8 cellular contexts compared by ENCODE assay signal in the genomic region with DNA sequence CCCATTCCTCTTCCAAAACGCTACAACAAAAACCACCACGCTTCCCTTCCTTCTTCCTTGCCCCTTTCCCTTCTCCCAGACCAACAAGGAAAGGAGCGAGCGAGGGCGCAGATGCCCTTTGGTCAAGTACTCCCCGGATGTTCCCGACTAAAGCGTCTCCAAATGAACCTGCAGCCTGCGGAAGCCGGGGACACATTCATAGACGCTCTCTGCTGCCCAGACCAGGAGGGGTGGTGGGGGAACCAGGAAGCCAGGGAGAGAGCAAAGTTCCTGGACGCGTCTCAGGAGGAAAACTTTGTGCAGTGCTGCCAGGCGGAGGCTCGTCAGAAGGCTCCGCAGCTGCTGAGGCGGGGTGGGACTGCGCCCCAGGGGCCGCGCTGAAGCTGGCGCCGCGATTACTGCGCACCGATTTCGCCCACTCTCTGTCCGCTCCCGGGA. TPM values are rescaled to one million over a fixed set of nuclear protein-coding genes. Genes with fewer than 3 reads are reported as not detected.
DNase-seq lines count a peak whose midpoint lies in the region; ATAC-seq and TF ChIP-seq lines count a peak whose summit lies in the region.

No MANE protein-coding gene starts in this region.

- peak overlapping the region; percentile 83 for H3K4me3 Mint-ChIP-seq in activated B cell treated with CpG ODN at 0.5 μM for 24 hours

- POLR2A ChIA-PET in activated B cell treated with CpG ODN at 0.5 μM for 24 hours (lab: Charles Lee), result no interaction called here

- no peaks in the 10 kb centered on the region for H3K9me3 Mint-ChIP-seq in activated B cell treated with CpG ODN at 0.5 μM for 24 hours

- H3K36me3 Mint-ChIP-seq in activated B cell treated with CpG ODN at 0.5 μM for 24 hours (ENCODE audit: low read depth), result no peaks in the 10 kb centered on the region

- H3K4me3 ChIP-seq in retinal pigment epithelial cell (ENCODE audit: low read length), result peak overlapping the region; percentile 85

- H3K27me3 Mint-ChIP-seq in activated B cell treated with CpG ODN at 0.5 μM for 24 hours, result peaks cover 22% of the 10 kb centered on the region

- ATAC-seq in GM19372 (IDR thresholded peaks at IDR 0.05; ENCODE audit: low read depth, unreplicated experiment), result peak; percentile 32
- peak; percentile 12 for ATAC-seq in HG03442 (IDR thresholded peaks at IDR 0.05; ENCODE audit: unreplicated experiment)
- peak; percentile 65 for ATAC-seq in activated B cell treated with CpG ODN at 0.5 μM for 24 hours (ENCODE audit: low read depth)
- ATAC-seq in HG03108 (IDR thresholded peaks at IDR 0.05; ENCODE audit: unreplicated experiment), result no peak

- no peak overlapping the region for H3K27ac Mint-ChIP-seq in activated B cell treated with CpG ODN at 0.5 μM for 24 hours

- no peak for TF ChIP-seq CTCF in activated B cell treated with CpG ODN at 0.5 μM for 24 hours (IDR thresholded peaks at IDR 0.05)
- TF ChIP-seq CTCF in retinal pigment epithelial cell (conservative IDR thresholded peaks at IDR 0.05; ENCODE audit: low read depth, low read length), result no peak

- CTCF ChIA-PET in activated B cell treated with CpG ODN at 0.5 μM for 24 hours (lab: Charles Lee), result interaction anchor here (1.1 to 2.0 kb wide), 8 partner anchors 12 to 369 kb away, joined by 3 to 18 read pairs (median 4); no protein-coding TSS in a partner anchor

- peaks cover 21% of the 10 kb centered on the region for H3K4me1 Mint-ChIP-seq in activated B cell treated with CpG ODN at 0.5 μM for 24 hours

- intact Hi-C loops in activated B cell treated with CpG ODN at 0.5 μM for 24 hours (cut with micrococcal nuclease), result loop anchor here (1.0 to 10.0 kb wide), 4 partner anchors 139 to 368 kb away; no protein-coding TSS in a partner anchor

- DNase-seq in AG08395 (ENCODE audit: low spot score) (peak; percentile 32), activated B cell treated with CpG ODN at 0.5 μM for 24 hours (no peak), hepatic stellate cell (ENCODE audit: low spot score) (peak; percentile 26), retinal pigment epithelial cell (ENCODE audit: low read depth) (peak; percentile 13), CD1c-positive myeloid dendritic cell (ENCODE audit: extremely low spot score) (no peak)

RNA-seq across cellular contexts. Expression of a gene that starts 0.8 kb away (rescaled TPM):
- not detected in 2 replicates for total RNA-seq in activated B cell treated with CpG ODN at 0.5 μM for 24 hours

Comparison
In these comparisons a context has a peak if more than half of its experiments do, and no peak if none do; other contexts are left out.
1. DNase-seq: peak in AG08395 (single experiment), hepatic stellate cell (single experiment) and retinal pigment epithelial cell (single experiment); none in activated B cell treated with CpG ODN at 0.5 μM for 24 hours (single experiment) and CD1c-positive myeloid dendritic cell (single experiment).